Comparison of ENCODE assay signal across 20 cellular contexts in genomic region chr10:125127986-125128385, GRCh38. TPM values are rescaled to one million over a fixed set of nuclear protein-coding genes. Genes with fewer than 3 reads are reported as not detected.
A peak's percentile ranks its signal among the peaks of the same experiment; 100 is the strongest.
DNase-seq lines count a peak whose midpoint lies in the region; ATAC-seq, FAIRE-seq and TF ChIP-seq lines count a peak whose summit lies in the region.
"Had no signal": no experiment of that assay in that cellular context is flagged by ENCODE, and none has a peak within 500 bp of the region (broad histone marks: within the 10 kb centered on the region; RNA-seq: fewer than 3 reads in every experiment).

No MANE protein-coding gene starts in this region.

- H3K4me1 ChIP-seq in left ventricle myocardium inferior (peaks cover 93% of the 10 kb centered on the region), keratinocyte (ENCODE audit: control insufficient read depth, extremely low read depth, insufficient read depth, low read length) (peaks cover 48% of the 10 kb centered on the region), upper lobe of right lung (peaks cover 15% of the 10 kb centered on the region), uterus (peaks cover 3 to 10% of the 10 kb centered on the region in 2 donors)

- no peaks in the 10 kb centered on the region for H3K27me3 ChIP-seq in left ventricle myocardium inferior (ENCODE audit: low read depth)
- H3K27me3 ChIP-seq in keratinocyte (ENCODE audit: control insufficient read depth, extremely low read depth, insufficient read depth, low read length): no peaks in the 10 kb centered on the region
- H3K27me3 ChIP-seq in upper lobe of right lung: no peaks in the 10 kb centered on the region
- no peaks in the 10 kb centered on the region for H3K27me3 ChIP-seq in uterus
- H3K27me3 ChIP-seq: BE2C, MG63 had no signal

- intact Hi-C loops in left ventricle myocardium inferior (cut with micrococcal nuclease): no loop called here
- intact Hi-C loops in Right ventricle myocardium inferior (cut with DNase I): loop anchor here (2.0 kb wide), 1 partner anchor 25 kb away; no protein-coding TSS in a partner anchor
- intact Hi-C loops in upper lobe of right lung (cut with DNase I): no loop called here
- intact Hi-C loops in CD14-positive monocyte (cut with micrococcal nuclease): no loop called here
- intact Hi-C loops in uterus (cut with DNase I; ENCODE audit: low total_unique reads): no loop called here

- H3K9me3 Mint-ChIP-seq in natural killer cell treated with Interleukin-12 subunit alpha and Interleukin-12 subunit beta and Interleukin-15 and Interleukin-18, amount 100 ng/mL, for 72 hours: no peaks in the 10 kb centered on the region
- peaks cover 0 to 6% (median 0%) of the 10 kb centered on the region in 7 donors for H3K9me3 Mint-ChIP-seq in CD14-positive monocyte
- H3K9me3 Mint-ChIP-seq: CD8-positive, alpha-beta T cell had no signal

- no peak overlapping the region for H3K4me2 ChIP-seq in keratinocyte (ENCODE audit: control insufficient read depth, extremely low read depth, insufficient read depth, low read depth, low read length)

- no peak for FAIRE-seq in keratinocyte (lab: Jason Lieb, UNC)

- peaks cover 13% of the 10 kb centered on the region for H3K9me1 ChIP-seq in keratinocyte (ENCODE audit: control insufficient read depth, extremely low read depth, insufficient read depth, low read length)

- no peak overlapping the region for H3K4me3 ChIP-seq in left ventricle myocardium inferior
- H3K4me3 ChIP-seq in keratinocyte (ENCODE audit: control insufficient read depth in 2 of 3, extremely low read depth in 1 of 3, insufficient read depth in 2 of 3, low read depth in 1 of 3, low read length in 3 of 3): no peak overlapping the region
- H3K4me3 ChIP-seq in upper lobe of right lung: no peak overlapping the region
- no peak overlapping the region for H3K4me3 ChIP-seq in uterus
- H3K4me3 ChIP-seq: GM23248, MG63 had no signal

- peaks cover 94% of the 10 kb centered on the region for H3K79me2 ChIP-seq in keratinocyte (ENCODE audit: control insufficient read depth, insufficient read depth, low read length)

- H3K9ac ChIP-seq in keratinocyte (ENCODE audit: control insufficient read depth, extremely low read depth, insufficient read depth, low read length): no peak overlapping the region
- H3K9ac ChIP-seq: GM23248 had no signal

- ATAC-seq in Right ventricle myocardium inferior: no peak
- no peak for ATAC-seq in natural killer cell treated with Interleukin-12 subunit alpha and Interleukin-12 subunit beta and Interleukin-15 and Interleukin-18, amount 100 ng/mL, for 72 hours
- no peak for ATAC-seq in upper lobe of right lung
- ATAC-seq: CD8-positive, alpha-beta T cell; PC-3 had no signal

- peaks cover 27% of the 10 kb centered on the region for H4K20me1 ChIP-seq in keratinocyte (ENCODE audit: control insufficient read depth, extremely low read depth, insufficient read depth, low read length)

- dilution Hi-C loops in keratinocyte (cut with MboI; ENCODE audit: extremely low pct_ligation_motif_present, low sequenced_read_pairs): no loop called here

- peaks cover 58 to 80% of the 10 kb centered on the region in 2 donors for H3K4me1 Mint-ChIP-seq in natural killer cell treated with Interleukin-12 subunit alpha and Interleukin-12 subunit beta and Interleukin-15 and Interleukin-18, amount 100 ng/mL, for 72 hours (ENCODE audit: low read depth in 2 of 2)
- H3K4me1 Mint-ChIP-seq in CD14-positive monocyte: peaks cover 12% of the 10 kb centered on the region

- H3K36me3 ChIP-seq in left ventricle myocardium inferior (peaks cover 21% of the 10 kb centered on the region), keratinocyte (ENCODE audit: control insufficient read depth in 2 of 2, extremely low read depth in 1 of 2, insufficient read depth in 2 of 2, low read length in 2 of 2) (peaks cover 12 to 56% of the 10 kb centered on the region in 2 experiments), upper lobe of right lung (peaks cover 8% of the 10 kb centered on the region), uterus (no peaks in the 10 kb centered on the region)

- no peaks in the 10 kb centered on the region for H3K27me3 Mint-ChIP-seq in natural killer cell treated with Interleukin-12 subunit alpha and Interleukin-12 subunit beta and Interleukin-15 and Interleukin-18, amount 100 ng/mL, for 72 hours
- H3K27me3 Mint-ChIP-seq in CD14-positive monocyte (ENCODE audit: low read depth in 3 of 3): no peaks in the 10 kb centered on the region

- H3K27ac Mint-ChIP-seq in natural killer cell treated with Interleukin-12 subunit alpha and Interleukin-12 subunit beta and Interleukin-15 and Interleukin-18, amount 100 ng/mL, for 72 hours: peak overlapping the region; percentile 12 to 47
- H3K27ac Mint-ChIP-seq in CD14-positive monocyte: peak overlapping the region in 3 of 7 donors; percentile 36 to 63 (median 47)
- H3K27ac Mint-ChIP-seq: CD8-positive, alpha-beta T cell had no signal

- H3K36me3 Mint-ChIP-seq in natural killer cell treated with Interleukin-12 subunit alpha and Interleukin-12 subunit beta and Interleukin-15 and Interleukin-18, amount 100 ng/mL, for 72 hours: no peaks in the 10 kb centered on the region
- peaks cover 36 to 62% of the 10 kb centered on the region in 2 donors for H3K36me3 Mint-ChIP-seq in CD14-positive monocyte
- H3K36me3 Mint-ChIP-seq: CD8-positive, alpha-beta T cell had no signal

- no peak overlapping the region for H2AFZ ChIP-seq in keratinocyte (ENCODE audit: control insufficient read depth, low read length)
- H2AFZ ChIP-seq: GM23248 had no signal

- TF ChIP-seq CTCF in left ventricle myocardium inferior (IDR thresholded peaks at IDR 0.05; ENCODE audit: borderline replicate concordance) (no peak), keratinocyte (optimal IDR thresholded peaks at IDR 0.05 in 1 of 3, IDR thresholded peaks at IDR 0.05 in 1 of 3, conservative IDR thresholded peaks at IDR 0.05 in 1 of 3; ENCODE audit: extremely low read depth in 1 of 3, insufficient read depth in 2 of 3, low read length in 3 of 3) (no peak), upper lobe of right lung (IDR thresholded peaks at IDR 0.05) (no peak), CD14-positive monocyte (IDR thresholded peaks at IDR 0.05) (no peak), uterus (IDR thresholded peaks at IDR 0.05) (no peak)

- DNase-seq in left ventricle myocardium inferior (no peak), Right ventricle myocardium inferior (ENCODE audit: missing footprints) (no peak), keratinocyte (ENCODE audit: low read depth, low spot score) (no peak), upper lobe of right lung (peak; percentile 15), CD14-positive monocyte (ENCODE audit: low spot score) (no peak), uterus (no peak)
- DNase-seq in natural killer cell treated with Interleukin-12 subunit alpha and Interleukin-12 subunit beta and Interleukin-15 and Interleukin-18, amount 100 ng/mL, for 72 hours (ENCODE audit: low spot score): no peak
- DNase-seq in stimulated activated CD4-positive, alpha-beta T cell treated with anti-CD3 and anti-CD28 coated beads, Interleukin-4, amount 100 ng/mL, for 4 hours: no peak
- DNase-seq: 8988T; BE2C; CD8-positive, alpha-beta T cell; DMS79; NCI-H1092; NCI-H146; NCI-H2081; NCI-H510A; NCI-H774; PC-3 had no signal

- no peak for TF ChIP-seq POLR2A in uterus (IDR thresholded peaks at IDR 0.05)

- peak overlapping the region; percentile 25 for H3K4me3 Mint-ChIP-seq in natural killer cell treated with Interleukin-12 subunit alpha and Interleukin-12 subunit beta and Interleukin-15 and Interleukin-18, amount 100 ng/mL, for 72 hours
- H3K4me3 Mint-ChIP-seq in CD14-positive monocyte: no peak overlapping the region
- H3K4me3 Mint-ChIP-seq: CD8-positive, alpha-beta T cell had no signal

- H3K27ac ChIP-seq in left ventricle myocardium inferior (replicated peaks) (peak overlapping the region; percentile 31), keratinocyte (ENCODE audit: control insufficient read depth, insufficient read depth, low read length) (peak overlapping the region; percentile 51), upper lobe of right lung (no peak overlapping the region), uterus (no peak overlapping the region)
- H3K27ac ChIP-seq: GM23248 had no signal

- H3K9me3 ChIP-seq in left ventricle myocardium inferior (replicated peaks) (peaks cover 8% of the 10 kb centered on the region), keratinocyte (ENCODE audit: control insufficient read depth, low read depth, low read length) (no peaks in the 10 kb centered on the region), upper lobe of right lung (no peaks in the 10 kb centered on the region), uterus (no peaks in the 10 kb centered on the region)
- H3K9me3 ChIP-seq: BE2C, MG63 had no signal

RNA-seq across cellular contexts. Expression of gene CTBP2, which starts 32.4 kb away (rescaled TPM):
- 29.1 TPM for total RNA-seq in left ventricle myocardium inferior
- 31.3 TPM for total RNA-seq in Right ventricle myocardium inferior
- 64.4 to 116 TPM (median 76.0 TPM) in 3 replicates for polyA plus RNA-seq in keratinocyte
- polyA plus RNA-seq in keratinocyte (2011; ENCODE audit: low read depth): 23.8 TPM
- 65.8 and 80.6 TPM in 2 replicates for polyA plus RNA-seq in keratinocyte (2011; cell fraction: cytosol; rRNA removed)
- polyA plus RNA-seq in keratinocyte (2011; cell fraction: nucleus; rRNA removed): 92.7 and 95.9 TPM in 2 replicates
- polyA plus RNA-seq in keratinocyte (2012; ENCODE audit: low replicate concordance): 37.8 and 86.0 TPM in 2 replicates
- polyA minus RNA-seq in keratinocyte: 78.7 to 223 TPM (median 113 TPM) in 3 replicates
- polyA minus RNA-seq in keratinocyte (2011; cell fraction: cytosol; rRNA and poly(A)+ RNA removed): 139 TPM
- polyA minus RNA-seq in keratinocyte (2011; cell fraction: nucleus; rRNA and poly(A)+ RNA removed): 72.5 and 86.6 TPM in 2 replicates
- 10 to 100 TPM; 61.3 to 76.4 TPM for total RNA-seq in natural killer cell treated with Interleukin-12 subunit alpha and Interleukin-12 subunit beta and Interleukin-15 and Interleukin-18, amount 100 ng/mL, for 72 hours
- 66.7 TPM for total RNA-seq in upper lobe of right lung
- polyA plus RNA-seq in CD14-positive monocyte: 10 to 100 TPM; 40.9 to 41.1 TPM
- 100 to 1,000 TPM in 1 of 4 donors, 10 to 100 TPM in 3; 65.9 to 129 (median 71.2) TPM for total RNA-seq in uterus

Comparison
In these comparisons a context has a peak if more than half of its experiments do, and no peak if none do; other contexts are left out.
1. H3K27ac ChIP-seq: peak in left ventricle myocardium inferior (single experiment) and keratinocyte (single experiment); none in upper lobe of right lung (single experiment) and uterus (0 of 2).